8 cellular contexts compared by ENCODE assay signal in genomic region chr10:42753507-42754154, GRCh38. TPM values are rescaled to one million over a fixed set of nuclear protein-coding genes. Genes with fewer than 3 reads are reported as not detected.
DNase-seq lines count a peak whose midpoint lies in the region; ATAC-seq, FAIRE-seq and TF ChIP-seq lines count a peak whose summit lies in the region.

No MANE protein-coding gene starts in this region.

- POLR2A ChIA-PET in BJ (lab: Charles Lee), result no interaction called here

- peak; percentile 16 for ATAC-seq in memory B cell (ENCODE audit: low read depth)
- no peak for ATAC-seq in HG03354 (IDR thresholded peaks at IDR 0.05; ENCODE audit: poor library complexity, severe bottlenecking, unreplicated experiment)

- DNase-seq in BJ (ENCODE audit: low read depth) (no peak), HL-60 (ENCODE audit: low read depth in 1 of 2, low spot score in 1 of 2) (peak in 1 of 2 experiments; percentile 5), cerebellar cortex (ENCODE audit: low spot score) (peak; percentile 1), memory B cell (ENCODE audit: low spot score in 2 of 2) (no peak), urothelium cell line (ENCODE audit: low spot score) (peak; percentile 52), DMS153 (lab: John Stamatoyannopoulos, UW) (no peak), ACHN (no peak)

- H3K4me3 ChIP-seq in BJ (ENCODE audit: low read depth, low read length) (peak overlapping the region; percentile 40), HL-60 (replicated peaks; ENCODE audit: insufficient read depth, low read length) (peak overlapping the region; percentile 32)

- CTCF ChIA-PET in BJ (lab: Yijun Ruan, JAX), result interaction anchor here (0.8 to 2.0 kb wide), 17 partner anchors 8 to 450 kb away, joined by 3 to 14 read pairs (median 4); no protein-coding TSS in a partner anchor

- TF ChIP-seq CTCF in BJ (IDR thresholded peaks at IDR 0.05; ENCODE audit: insufficient read depth, low read depth, low read length), result no peak
- TF ChIP-seq CTCF in HL-60 (IDR thresholded peaks at IDR 0.05; ENCODE audit: insufficient read depth, low read length), result no peak

- peak; percentile 53 for FAIRE-seq in urothelium cell line (lab: Jason Lieb, UNC)

- H3K9me3 Mint-ChIP-seq in memory B cell, result no peaks in the 10 kb centered on the region

- H3K36me3 ChIP-seq in BJ (ENCODE audit: control insufficient read depth, insufficient read depth, low read length), result no peaks in the 10 kb centered on the region

- H3K27ac ChIP-seq in HL-60 (replicated peaks), result no peak overlapping the region

- H3K4me3 Mint-ChIP-seq in memory B cell, result peak overlapping the region; percentile 84

- H3K27me3 ChIP-seq in BJ (ENCODE audit: control insufficient read depth, insufficient read depth, low read length) (peaks cover 21% of the 10 kb centered on the region), HL-60 (ENCODE audit: insufficient read depth, poor library complexity, severe bottlenecking) (peaks cover 45% of the 10 kb centered on the region)

- peaks cover 19% of the 10 kb centered on the region for H3K27me3 Mint-ChIP-seq in memory B cell

- H3K27ac Mint-ChIP-seq in memory B cell, result no peak overlapping the region

- H3K36me3 Mint-ChIP-seq in memory B cell, result no peaks in the 10 kb centered on the region

- in situ Hi-C loops in ACHN (cut with HindIII; ENCODE audit: low pct_ligation_motif_present, low pct_unique_long_range_greater_than_20kb, low sequenced_read_pairs), result no loop called here

- peaks cover 9% of the 10 kb centered on the region for H3K4me1 Mint-ChIP-seq in memory B cell

RNA-seq across cellular contexts. Expression of gene BMS1, which starts 29.0 kb away (rescaled TPM):
- polyA plus RNA-seq in BJ (2011; rRNA removed), result 2.7 and 5.4 TPM in 2 replicates
- 4.1 and 5.2 TPM in 2 replicates for polyA minus RNA-seq in BJ (2011; rRNA and poly(A)+ RNA removed)

Comparison
In these comparisons a context has a peak if more than half of its experiments do, and no peak if none do; other contexts are left out.
1. DNase-seq: peak in cerebellar cortex (single experiment) and urothelium cell line (single experiment); none in BJ (single experiment), memory B cell (0 of 2), DMS153 (single experiment) and ACHN (single experiment).